ENCODE assay signal across 10 cellular contexts in genomic region chr4:1172971-1173757, GRCh38. TPM values are rescaled to one million over a fixed set of nuclear protein-coding genes. Genes with fewer than 3 reads are reported as not detected.
A peak's percentile ranks its signal among the peaks of the same experiment; 100 is the strongest.
DNase-seq lines count a peak whose midpoint lies in the region; ATAC-seq, FAIRE-seq and TF ChIP-seq lines count a peak whose summit lies in the region.
"Had no signal": no experiment of that assay in that cellular context is flagged by ENCODE, and none has a peak within 500 bp of the region (broad histone marks: within the 10 kb centered on the region; RNA-seq: fewer than 3 reads in every experiment).

No MANE protein-coding gene starts in this region.

- ATAC-seq in lower lobe of right lung (peak in 1 of 2 donors; percentile 1), HG02571 (IDR thresholded peaks at IDR 0.05; ENCODE audit: unreplicated experiment) (no peak), HG03135 (IDR thresholded peaks at IDR 0.05; ENCODE audit: unreplicated experiment) (no peak), HG03432 (IDR thresholded peaks at IDR 0.05; ENCODE audit: unreplicated experiment) (no peak)

- peak; percentile 48 for DNase-seq in DMS53 (lab: John Stamatoyannopoulos, UW)
- no peak for DNase-seq in DMS53 treated with DMSO at 0.1 percent for 48 hours (lab: John Stamatoyannopoulos, UW; ENCODE audit: unreplicated experiment)
- DNase-seq in lower lobe of right lung = no peak
- DNase-seq in tibial artery = peak; percentile 44 to 73
- DNase-seq: activated CD4-positive, CD25-positive, alpha-beta regulatory T cell had no signal

- H3K4me3 ChIP-seq in lower lobe of right lung (no peak overlapping the region), tibial artery (no peak overlapping the region)

- peak overlapping the region; percentile 18 for H3K27ac ChIP-seq in lower lobe of right lung
- H3K27ac ChIP-seq in tibial artery = no peak overlapping the region

- TF ChIP-seq CTCF in lower lobe of right lung (IDR thresholded peaks at IDR 0.05) (no peak), tibial artery (IDR thresholded peaks at IDR 0.05) (no peak)

- H3K36me3 ChIP-seq in lower lobe of right lung (peaks cover 6% of the 10 kb centered on the region), tibial artery (no peaks in the 10 kb centered on the region)

- H3K4me1 ChIP-seq in lower lobe of right lung (peaks cover 31% of the 10 kb centered on the region), tibial artery (peaks cover 0 to 37% (median 23%) of the 10 kb centered on the region in 4 donors)

- H3K27me3 ChIP-seq in lower lobe of right lung (ENCODE audit: low read depth) (peaks cover 43% of the 10 kb centered on the region), tibial artery (peaks cover 0 to 51% of the 10 kb centered on the region in 2 donors)

- intact Hi-C loops in lower lobe of right lung (cut with DNase I) (no loop called here), tibial artery (cut with DNase I; ENCODE audit: low total_unique reads) (no loop called here)

- peak; percentile 97 for FAIRE-seq in endometrium (lab: Jason Lieb, UNC)
- FAIRE-seq: A204.1 had no signal

- H3K9me3 ChIP-seq in lower lobe of right lung (no peaks in the 10 kb centered on the region), tibial artery (no peaks in the 10 kb centered on the region)

RNA-seq across cellular contexts. Expression of gene SPON2, which starts 0.8 kb away (rescaled TPM):
- total RNA-seq in lower lobe of right lung = 32.0 TPM

RNA-seq across cellular contexts. Expression of gene RNF212, which starts 59.8 kb away (rescaled TPM):
- 6.8 TPM for total RNA-seq in lower lobe of right lung

Comparison
In these comparisons a context has a peak if more than half of its experiments do, and no peak if none do; other contexts are left out.
1. DNase-seq: peak in DMS53 (single experiment) and tibial artery (2 of 2); none in DMS53 treated with DMSO at 0.1 percent for 48 hours (single experiment) and lower lobe of right lung (single experiment).